In genomic region chr6:78538002-78538401, GRCh38 we compare ENCODE assay signal across 28 cellular contexts.
DNase-seq lines count a peak whose midpoint lies in the region; ATAC-seq and TF ChIP-seq lines count a peak whose summit lies in the region.
"Had no signal": no experiment of that assay in that cellular context is flagged by ENCODE, and none has a peak within 500 bp of the region (broad histone marks: within the 10 kb centered on the region; RNA-seq: fewer than 3 reads in every experiment).

No MANE protein-coding gene starts in this region.

- WGBS in mammary epithelial cell (ENCODE audit: low coverage, missing lambda C conversion rate) = 50% methylated on average over 2 of the region's 2 CpGs

- no peak for TF ChIP-seq CTCF in mammary epithelial cell (conservative IDR thresholded peaks at IDR 0.05 in 1 of 2, IDR thresholded peaks at IDR 0.05 in 1 of 2; ENCODE audit: extremely low read depth in 1 of 2, insufficient read depth in 1 of 2, low read depth in 1 of 2, low read length in 2 of 2)

- H3K4me1 Mint-ChIP-seq in naive thymus-derived CD8-positive, alpha-beta T cell = no peaks in the 10 kb centered on the region
- H3K4me1 Mint-ChIP-seq: activated CD4-positive, alpha-beta T cell treated with anti-CD3 and anti-CD28 coated beads, Interleukin-2, amount 10 ng/mL, durations not matched to agents 24 days and 14 days; brain; stimulated activated memory B cell treated with anti-CD40 and anti-IgM and Interleukin-4, amounts not matched to agents 10 μg/mL and 1 μg/mL and 100 μg/mL, for 72 hours had no signal

- in situ Hi-C loops in mammary epithelial cell (cut with MboI; ENCODE audit: low sequenced_read_pairs in 2 of 2) = no loop called here

- intact Hi-C loops in mammary epithelial cell (cut with micrococcal nuclease) = no loop called here

- no peak overlapping the region for H3K9ac ChIP-seq in mammary epithelial cell (ENCODE audit: insufficient read depth, low read length)

- H3K4me3 Mint-ChIP-seq in naive thymus-derived CD8-positive, alpha-beta T cell = no peak overlapping the region
- H3K4me3 Mint-ChIP-seq: activated CD4-positive, alpha-beta T cell treated with anti-CD3 and anti-CD28 coated beads, Interleukin-2, amount 10 ng/mL, durations not matched to agents 24 days and 14 days; brain; stimulated activated memory B cell treated with anti-CD40 and anti-IgM and Interleukin-4, amounts not matched to agents 10 μg/mL and 1 μg/mL and 100 μg/mL, for 72 hours had no signal

- no peaks in the 10 kb centered on the region for H3K36me3 ChIP-seq in mammary epithelial cell (ENCODE audit: insufficient read depth, low read length)
- H3K36me3 ChIP-seq: adrenal gland, gastroesophageal sphincter, left lung, neutrophil, prostate gland, sigmoid colon, suprapubic skin had no signal

- POLR2A ChIA-PET in naive thymus-derived CD8-positive, alpha-beta T cell (lab: Charles Lee) = no interaction called here

- no peaks in the 10 kb centered on the region for H3K27me3 Mint-ChIP-seq in naive thymus-derived CD8-positive, alpha-beta T cell
- H3K27me3 Mint-ChIP-seq: activated CD4-positive, alpha-beta T cell treated with anti-CD3 and anti-CD28 coated beads, Interleukin-2, amount 10 ng/mL, durations not matched to agents 24 days and 14 days; stimulated activated memory B cell treated with anti-CD40 and anti-IgM and Interleukin-4, amounts not matched to agents 10 μg/mL and 1 μg/mL and 100 μg/mL, for 72 hours had no signal

- peak; percentile 77 for DNase-seq in ELR (ENCODE audit: low read depth)
- DNase-seq in M059J (ENCODE audit: low read depth) = peak; percentile 62
- DNase-seq in mammary epithelial cell = peak; percentile 57
- peak; percentile 2 for DNase-seq in hepatic stellate cell (ENCODE audit: low spot score)
- DNase-seq in OCI-M1 (lab: John Stamatoyannopoulos, UW) = no peak
- no peak for DNase-seq in epidermal melanocyte (ENCODE audit: insufficient read length, low spot score)
- no peak for DNase-seq in naive thymus-derived CD8-positive, alpha-beta T cell
- DNase-seq: activated CD4-positive, alpha-beta T cell treated with anti-CD3 and anti-CD28 coated beads, Interleukin-2, amount 10 ng/mL, durations not matched to agents 24 days and 14 days; activated naive CD4-positive, alpha-beta T cell treated with Interleukin-2 at 50 U/mL for 16 hours; activated T-cell treated with anti-CD3 and anti-CD28 coated beads, Interleukin-2, amount 50 U/mL, for 48 hours; adrenal gland; DMS153; erythroblast; hippocampal formation; left lung; NCI-H1092 treated with DMSO at 0.1 percent for 48 hours; NCI-H187; NCI-H526; sigmoid colon; stimulated activated CD4-positive, alpha-beta T cell treated with anti-CD3 and anti-CD28 coated beads, Interleukin-4, amount 100 ng/mL, for 4 hours had no signal

- no peaks in the 10 kb centered on the region for H3K79me2 ChIP-seq in mammary epithelial cell (ENCODE audit: insufficient read depth, low read length)

- H4K20me1 ChIP-seq in mammary epithelial cell (ENCODE audit: insufficient read depth, low read length) = no peaks in the 10 kb centered on the region

- no TSS peak for BruUV-seq in mammary epithelial cell (replicated peaks; lab: Mats Ljungman, UMichigan)

- dilution Hi-C loops in mammary epithelial cell (cut with HindIII; ENCODE audit: low sequenced_read_pairs) = no loop called here

- no peak overlapping the region for H3K27ac ChIP-seq in mammary epithelial cell (ENCODE audit: insufficient read depth, low read depth, low read length)
- H3K27ac ChIP-seq: adrenal gland, gastroesophageal sphincter, left lung, neutrophil, prostate gland, sigmoid colon, suprapubic skin, VCaP had no signal

- H3K9me3 Mint-ChIP-seq in naive thymus-derived CD8-positive, alpha-beta T cell = peaks cover 0 to 13% (median 0%) of the 10 kb centered on the region in 9 donors
- H3K9me3 Mint-ChIP-seq: activated CD4-positive, alpha-beta T cell treated with anti-CD3 and anti-CD28 coated beads, Interleukin-2, amount 10 ng/mL, durations not matched to agents 24 days and 14 days; brain had no signal

- CTCF ChIA-PET in mammary epithelial cell (lab: Charles Lee; ENCODE audit: low non-redundant PET) = no interaction called here

- H3K27me3 ChIP-seq in mammary epithelial cell (ENCODE audit: insufficient read depth, low read length) = no peaks in the 10 kb centered on the region
- H3K27me3 ChIP-seq: adrenal gland, gastroesophageal sphincter, left lung, neutrophil, sigmoid colon, suprapubic skin had no signal

- no peaks in the 10 kb centered on the region for H3K9me3 ChIP-seq in mammary epithelial cell (replicated peaks; ENCODE audit: insufficient read depth, low read length)
- H3K9me3 ChIP-seq: adrenal gland, gastroesophageal sphincter, left lung, neutrophil, prostate gland, sigmoid colon, suprapubic skin had no signal

- H3K4me3 ChIP-seq in mammary epithelial cell (replicated peaks in 1 of 3; ENCODE audit: insufficient read depth in 1 of 3, low read depth in 2 of 3, low read length in 3 of 3) = no peak overlapping the region
- H3K4me3 ChIP-seq: adrenal gland, gastroesophageal sphincter, left lung, prostate gland, sigmoid colon, suprapubic skin had no signal

- no peaks in the 10 kb centered on the region for H3K36me3 Mint-ChIP-seq in naive thymus-derived CD8-positive, alpha-beta T cell
- H3K36me3 Mint-ChIP-seq: brain; stimulated activated memory B cell treated with anti-CD40 and anti-IgM and Interleukin-4, amounts not matched to agents 10 μg/mL and 1 μg/mL and 100 μg/mL, for 72 hours had no signal

- H2AFZ ChIP-seq in mammary epithelial cell (ENCODE audit: low read depth, low read length) = no peak overlapping the region

- H3K4me2 ChIP-seq in mammary epithelial cell (ENCODE audit: insufficient read depth, low read depth, low read length) = peak overlapping the region; percentile 8

- no peak for ATAC-seq in HG03135 (IDR thresholded peaks at IDR 0.05; ENCODE audit: unreplicated experiment)
- ATAC-seq in naive thymus-derived CD8-positive, alpha-beta T cell = no peak
- ATAC-seq: gastroesophageal sphincter; left lung; stimulated activated memory B cell treated with anti-CD40 and anti-IgM and Interleukin-4, amounts not matched to agents 10 μg/mL and 1 μg/mL and 100 μg/mL, for 72 hours had no signal

- no peak overlapping the region for H3K27ac Mint-ChIP-seq in naive thymus-derived CD8-positive, alpha-beta T cell
- H3K27ac Mint-ChIP-seq: activated CD4-positive, alpha-beta T cell treated with anti-CD3 and anti-CD28 coated beads, Interleukin-2, amount 10 ng/mL, durations not matched to agents 24 days and 14 days; brain; stimulated activated memory B cell treated with anti-CD40 and anti-IgM and Interleukin-4, amounts not matched to agents 10 μg/mL and 1 μg/mL and 100 μg/mL, for 72 hours had no signal

- H3K4me1 ChIP-seq in mammary epithelial cell (ENCODE audit: insufficient read depth, low read length) = peaks cover 7% of the 10 kb centered on the region
- H3K4me1 ChIP-seq: adrenal gland, gastroesophageal sphincter, left lung, prostate gland, sigmoid colon, suprapubic skin had no signal

Comparison
In these comparisons a context has a peak if more than half of its experiments do, and no peak if none do; other contexts are left out.
1. DNase-seq: peak in ELR (single experiment), M059J (single experiment), mammary epithelial cell (single experiment) and hepatic stellate cell (single experiment); none in OCI-M1 (single experiment), epidermal melanocyte (single experiment) and naive thymus-derived CD8-positive, alpha-beta T cell (0 of 10).